8 cellular contexts compared by ENCODE assay signal in the genomic region with DNA sequence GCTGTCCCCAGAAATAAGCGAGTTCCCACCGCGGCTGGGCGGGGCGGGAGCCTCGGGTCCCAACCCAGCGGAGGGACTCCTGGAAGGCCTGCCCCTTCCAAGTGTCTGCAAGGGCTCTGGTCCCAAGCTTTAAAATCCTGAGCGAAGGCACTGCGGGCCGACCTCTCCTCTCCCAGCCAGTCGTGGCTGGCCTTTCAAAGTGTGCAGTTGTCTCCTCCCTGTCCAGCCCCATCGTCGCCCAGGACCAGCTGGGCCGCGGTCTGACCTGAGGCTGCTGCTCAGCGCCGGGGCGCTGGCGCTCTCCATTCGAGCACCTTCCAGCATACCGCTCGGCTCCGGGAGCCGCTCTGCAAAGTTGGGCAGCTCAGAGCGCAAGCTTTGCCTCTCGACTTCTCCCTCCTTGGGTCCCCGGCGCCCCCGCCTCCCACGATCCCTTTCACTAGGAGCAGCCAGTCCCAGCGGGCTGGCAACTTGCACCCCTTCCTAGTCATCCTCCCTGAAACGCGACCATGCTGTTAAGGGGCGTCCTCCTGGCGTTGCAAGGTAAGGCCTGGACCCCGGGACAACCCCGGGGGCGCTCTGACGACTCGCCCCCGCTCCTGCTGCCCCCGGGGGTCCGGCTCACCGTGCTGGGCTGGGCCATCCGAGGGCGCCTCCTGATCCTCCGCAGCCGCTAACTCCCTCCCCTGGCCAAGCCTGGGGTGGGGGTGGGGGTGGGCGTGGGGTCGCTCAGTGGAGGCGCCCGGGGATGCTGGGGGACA. TPM values are rescaled to one million over a fixed set of nuclear protein-coding genes. Genes with fewer than 3 reads are reported as not detected.
A peak's percentile ranks its signal among the peaks of the same experiment; 100 is the strongest.
DNase-seq lines count a peak whose midpoint lies in the region; ATAC-seq and TF ChIP-seq lines count a peak whose summit lies in the region.

A gene with protein sequence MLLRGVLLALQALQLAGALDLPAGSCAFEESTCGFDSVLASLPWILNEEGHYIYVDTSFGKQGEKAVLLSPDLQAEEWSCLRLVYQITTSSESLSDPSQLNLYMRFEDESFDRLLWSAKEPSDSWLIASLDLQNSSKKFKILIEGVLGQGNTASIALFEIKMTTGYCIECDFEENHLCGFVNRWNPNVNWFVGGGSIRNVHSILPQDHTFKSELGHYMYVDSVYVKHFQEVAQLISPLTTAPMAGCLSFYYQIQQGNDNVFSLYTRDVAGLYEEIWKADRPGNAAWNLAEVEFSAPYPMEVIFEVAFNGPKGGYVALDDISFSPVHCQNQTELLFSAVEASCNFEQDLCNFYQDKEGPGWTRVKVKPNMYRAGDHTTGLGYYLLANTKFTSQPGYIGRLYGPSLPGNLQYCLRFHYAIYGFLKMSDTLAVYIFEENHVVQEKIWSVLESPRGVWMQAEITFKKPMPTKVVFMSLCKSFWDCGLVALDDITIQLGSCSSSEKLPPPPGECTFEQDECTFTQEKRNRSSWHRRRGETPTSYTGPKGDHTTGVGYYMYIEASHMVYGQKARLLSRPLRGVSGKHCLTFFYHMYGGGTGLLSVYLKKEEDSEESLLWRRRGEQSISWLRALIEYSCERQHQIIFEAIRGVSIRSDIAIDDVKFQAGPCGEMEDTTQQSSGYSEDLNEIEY (plus strand): TSS at position 160 of the 761 bp plus-strand sequence. CDS start 350 bp downstream, at position 510.

- H2AFZ ChIP-seq in parathyroid adenoma: peak within 1 kb of the TSS; percentile 62

- H3K36me3 ChIP-seq in heart right ventricle: peaks cover 0 to 11% (median 0%) of the 10 kb centered on the region in 9 donors
- no peaks in the 10 kb centered on the region for H3K36me3 ChIP-seq in parathyroid adenoma (ENCODE audit: control insufficient read depth, insufficient read depth, low read length)

- WGBS in heart right ventricle, 2 donors: 2 to 3% methylated on average over 48 to 52 of the region's 52 CpGs

- peaks cover 12% of the 10 kb centered on the region for H3K4me1 Mint-ChIP-seq in activated CD8-positive, alpha-beta T cell treated with anti-CD3 and anti-CD28 coated beads, Interleukin-2, amount 10 ng/mL, durations not matched to agents 7 days and 5 days (ENCODE audit: low read depth)

- TF ChIP-seq CTCF in heart right ventricle (IDR thresholded peaks at IDR 0.05): no peak
- TF ChIP-seq CTCF in parathyroid adenoma (IDR thresholded peaks at IDR 0.05): no peak

- ATAC-seq in activated CD8-positive, alpha-beta T cell treated with anti-CD3 and anti-CD28 coated beads, Interleukin-2, amount 10 ng/mL, durations not matched to agents 7 days and 5 days: peak; percentile 39
- peak; percentile 72 to 86 (median 78) for ATAC-seq in heart right ventricle

- peak within 1 kb of the TSS; percentile 68 for H3K4me2 ChIP-seq in parathyroid adenoma (ENCODE audit: low read length)

- no peaks in the 10 kb centered on the region for H3K79me2 ChIP-seq in parathyroid adenoma

- peak within 1 kb of the TSS; percentile 37 to 68 (median 59) for H3K4me3 ChIP-seq in heart right ventricle
- H3K4me3 ChIP-seq in parathyroid adenoma (ENCODE audit: low read depth, low read length): peak within 1 kb of the TSS; percentile 52

- H3K9me3 Mint-ChIP-seq in activated CD8-positive, alpha-beta T cell treated with anti-CD3 and anti-CD28 coated beads, Interleukin-2, amount 10 ng/mL, durations not matched to agents 7 days and 5 days (ENCODE audit: insufficient read depth): no peaks in the 10 kb centered on the region

- peaks cover 48% of the 10 kb centered on the region for H3K27me3 Mint-ChIP-seq in activated CD8-positive, alpha-beta T cell treated with anti-CD3 and anti-CD28 coated beads, Interleukin-2, amount 10 ng/mL, durations not matched to agents 7 days and 5 days (ENCODE audit: low read depth)

- no peaks in the 10 kb centered on the region for H3K36me3 Mint-ChIP-seq in activated CD8-positive, alpha-beta T cell treated with anti-CD3 and anti-CD28 coated beads, Interleukin-2, amount 10 ng/mL, durations not matched to agents 7 days and 5 days (ENCODE audit: low read depth)

- POLR2A ChIA-PET in activated CD8-positive, alpha-beta T cell treated with anti-CD3 and anti-CD28 coated beads, Interleukin-2, amount 10 ng/mL, durations not matched to agents 7 days and 5 days (lab: Charles Lee): no interaction called here

- H3K27ac Mint-ChIP-seq in activated CD8-positive, alpha-beta T cell treated with anti-CD3 and anti-CD28 coated beads, Interleukin-2, amount 10 ng/mL, durations not matched to agents 7 days and 5 days: no peak within 1 kb of the TSS

- H3K27me3 ChIP-seq in heart right ventricle (peaks cover 0 to 37% (median 7%) of the 10 kb centered on the region in 7 donors), parathyroid adenoma (ENCODE audit: control insufficient read depth, insufficient read depth, low read length) (no peaks in the 10 kb centered on the region)

- peak within 1 kb of the TSS; percentile 44 to 82 (median 69) for H3K27ac ChIP-seq in heart right ventricle
- H3K27ac ChIP-seq in parathyroid adenoma: no peak within 1 kb of the TSS

- DNase-seq in ELR (ENCODE audit: low read depth): peak; percentile 57
- no peak for DNase-seq in activated CD8-positive, alpha-beta T cell treated with anti-CD3 and anti-CD28 coated beads, Interleukin-2, amount 10 ng/mL, durations not matched to agents 7 days and 5 days
- peak; percentile 59 to 76 for DNase-seq in heart right ventricle
- no peak for DNase-seq in effector CD8-positive, alpha-beta T cell (lab: John Stamatoyannopoulos, UW)
- DNase-seq in activated CD8-positive, alpha-beta memory T cell treated with anti-CD3 and anti-CD28 coated beads, Interleukin-2, amount 50 U/mL, for 48 hours: no peak
- no peak for DNase-seq in NCI-H2196 treated with DMSO at 0.1 percent for 48 hours (lab: John Stamatoyannopoulos, UW; ENCODE audit: unreplicated experiment)
- DNase-seq in NCI-H1092 treated with DMSO at 0.1 percent for 48 hours (lab: John Stamatoyannopoulos, UW): no peak

- CTCF ChIA-PET in activated CD8-positive, alpha-beta T cell treated with anti-CD3 and anti-CD28 coated beads, Interleukin-2, amount 10 ng/mL, durations not matched to agents 7 days and 5 days (lab: Charles Lee): interaction anchor here (1.2 kb wide), 1 partner anchor 67 kb away, joined by 3 read pairs; no protein-coding TSS in a partner anchor

- intact Hi-C loops in heart right ventricle (cut with DNase I): loop anchor here in 4 of 10 donors (1.0 to 10.0 kb wide), 8 partner anchors 30 to 72 kb away; no protein-coding TSS in a partner anchor

- H3K4me3 Mint-ChIP-seq in activated CD8-positive, alpha-beta T cell treated with anti-CD3 and anti-CD28 coated beads, Interleukin-2, amount 10 ng/mL, durations not matched to agents 7 days and 5 days: peak within 1 kb of the TSS; percentile 32

- no peak within 1 kb of the TSS for H3K9ac ChIP-seq in parathyroid adenoma

- H3K9me3 ChIP-seq in heart right ventricle (no peaks in the 10 kb centered on the region), parathyroid adenoma (ENCODE audit: control insufficient read depth, low read length) (no peaks in the 10 kb centered on the region)

- H3K4me1 ChIP-seq in heart right ventricle: peaks cover 10 to 61% (median 28%) of the 10 kb centered on the region in 9 donors
- H3K4me1 ChIP-seq in parathyroid adenoma: no peaks in the 10 kb centered on the region

RNA-seq across cellular contexts. Expression of the gene that starts here (rescaled TPM):
- total RNA-seq in activated CD8-positive, alpha-beta T cell treated with anti-CD3 and anti-CD28 coated beads, Interleukin-2, amount 10 ng/mL, durations not matched to agents 7 days and 5 days: not detected
- 10 to 100 TPM in 3 of 10 donors, 1 to 10 TPM in 7; 2.3 to 11.8 (median 5.0) TPM for total RNA-seq in heart right ventricle
- polyA plus RNA-seq in heart right ventricle: 1 to 10 TPM; 6.5 to 7.3 TPM

Comparison
In these comparisons a context has a peak if more than half of its experiments do, and no peak if none do; other contexts are left out.
1. Peak in ATAC-seq in activated CD8-positive, alpha-beta T cell treated with anti-CD3 and anti-CD28 coated beads, Interleukin-2, amount 10 ng/mL, durations not matched to agents 7 days and 5 days; RNA of the gene not detected or under 1 TPM.
2. DNase-seq: peak in ELR (single experiment) and heart right ventricle (2 of 2); none in activated CD8-positive, alpha-beta T cell treated with anti-CD3 and anti-CD28 coated beads, Interleukin-2, amount 10 ng/mL, durations not matched to agents 7 days and 5 days (single experiment), effector CD8-positive, alpha-beta T cell (single experiment), activated CD8-positive, alpha-beta memory T cell treated with anti-CD3 and anti-CD28 coated beads, Interleukin-2, amount 50 U/mL, for 48 hours (single experiment), NCI-H2196 treated with DMSO at 0.1 percent for 48 hours (single experiment) and NCI-H1092 treated with DMSO at 0.1 percent for 48 hours (single experiment).